15 cellular contexts compared by ENCODE assay signal in genomic region chr1:181317261-181317924, GRCh38.
DNase-seq lines count a peak whose midpoint lies in the region; ATAC-seq and TF ChIP-seq lines count a peak whose summit lies in the region.
"Had no signal": no experiment of that assay in that cellular context is flagged by ENCODE, and none has a peak within 500 bp of the region (broad histone marks: within the 10 kb centered on the region; RNA-seq: fewer than 3 reads in every experiment).

No MANE protein-coding gene starts in this region.

- CTCF ChIA-PET in MCF 10A (lab: Yijun Ruan, JAX): interaction anchor here (0.7 kb wide), 1 partner anchor 106 kb away, joined by 4 read pairs; no protein-coding TSS in a partner anchor

- no peak for ATAC-seq in Right ventricle myocardium inferior
- no peak for ATAC-seq in stimulated activated naive CD8-positive, alpha-beta T cell treated with anti-CD3 and anti-CD28 coated beads, Interleukin-15, Interleukin-2, amounts not matched to agents 100 U/mL and 50 U/mL, for 24 hours
- ATAC-seq in GM18909 (IDR thresholded peaks at IDR 0.05; ENCODE audit: poor library complexity, unreplicated experiment): no peak
- ATAC-seq in GM21825 (IDR thresholded peaks at IDR 0.05; ENCODE audit: unreplicated experiment): no peak

- no peaks in the 10 kb centered on the region for H3K9me3 ChIP-seq in left ventricle myocardium inferior (replicated peaks)
- no peaks in the 10 kb centered on the region for H3K9me3 ChIP-seq in esophagus muscularis mucosa
- H3K9me3 ChIP-seq: MG63, tibial nerve had no signal

- no peak for TF ChIP-seq EP300 in esophagus muscularis mucosa (IDR thresholded peaks at IDR 0.05)

- H3K36me3 ChIP-seq in left ventricle myocardium inferior (no peaks in the 10 kb centered on the region), esophagus muscularis mucosa (no peaks in the 10 kb centered on the region)
- H3K36me3 ChIP-seq: MG63, tibial nerve had no signal

- TF ChIP-seq CTCF in left ventricle myocardium inferior (IDR thresholded peaks at IDR 0.05; ENCODE audit: borderline replicate concordance) (no peak), esophagus muscularis mucosa (IDR thresholded peaks at IDR 0.05) (no peak), MCF 10A (IDR thresholded peaks at IDR 0.05; ENCODE audit: unreplicated experiment) (no peak)

- DNase-seq in left ventricle myocardium inferior (no peak), Right ventricle myocardium inferior (ENCODE audit: missing footprints) (no peak), NCI-H69 (lab: John Stamatoyannopoulos, UW) (peak; percentile 80), esophagus muscularis mucosa (ENCODE audit: extremely low spot score) (peak; percentile 80), MCF 10A (ENCODE audit: unreplicated experiment) (no peak)
- DNase-seq in stimulated activated naive CD8-positive, alpha-beta T cell treated with anti-CD3 and anti-CD28 coated beads, Interleukin-15, Interleukin-2, amounts not matched to agents 100 U/mL and 50 U/mL, for 24 hours: peak; percentile 9
- DNase-seq: activated CD4-positive, CD25-positive, alpha-beta regulatory T cell treated with anti-CD3 and anti-CD28 coated beads, Interleukin-2, amount 50 U/mL, for 72 hours; activated naive CD4-positive, alpha-beta T cell treated with anti-CD3 and anti-CD28 coated beads, Interleukin-2, amount 10 ng/mL, durations not matched to agents 7 days and 5 days; COR-L47; cortex of kidney; MG63; NCI-H524 treated with DMSO at 0.1 percent for 48 hours had no signal

- 5% methylated on average over 23 of the region's 32 CpGs for WGBS in esophagus muscularis mucosa

- peak overlapping the region; percentile 32 for H3K4me3 ChIP-seq in left ventricle myocardium inferior
- H3K4me3 ChIP-seq in esophagus muscularis mucosa: no peak overlapping the region
- H3K4me3 ChIP-seq: MG63, tibial nerve had no signal

- POLR2A ChIA-PET in MCF 10A (lab: Yijun Ruan, JAX): no interaction called here

- BruUV-seq in MCF 10A (replicated peaks; lab: Mats Ljungman, UMichigan): no TSS peak

- H3K4me1 Mint-ChIP-seq in MCF 10A (ENCODE audit: insufficient read depth, unreplicated experiment): peaks cover 5% of the 10 kb centered on the region

- H3K27me3 Mint-ChIP-seq in MCF 10A (ENCODE audit: insufficient read depth, unreplicated experiment): peaks cover 62% of the 10 kb centered on the region

- no peak overlapping the region for H3K4me3 Mint-ChIP-seq in MCF 10A (ENCODE audit: unreplicated experiment)
- H3K4me3 Mint-ChIP-seq: activated naive CD4-positive, alpha-beta T cell treated with anti-CD3 and anti-CD28 coated beads, Interleukin-2, amount 10 ng/mL, durations not matched to agents 7 days and 5 days had no signal

- H3K27me3 ChIP-seq in left ventricle myocardium inferior (ENCODE audit: low read depth) (peaks cover 98% of the 10 kb centered on the region), esophagus muscularis mucosa (peaks cover 0 to 95% (median 18%) of the 10 kb centered on the region in 4 donors)

- peaks cover 7% of the 10 kb centered on the region for H3K36me3 Mint-ChIP-seq in MCF 10A (ENCODE audit: insufficient read depth, unreplicated experiment)

- H3K27ac ChIP-seq in left ventricle myocardium inferior (replicated peaks) (no peak overlapping the region), esophagus muscularis mucosa (replicated peaks in 1 of 4) (no peak overlapping the region)
- H3K27ac ChIP-seq: tibial nerve had no signal

- no peak for TF ChIP-seq POLR2A in esophagus muscularis mucosa (IDR thresholded peaks at IDR 0.05; ENCODE audit: low read depth)

- intact Hi-C loops in left ventricle myocardium inferior (cut with micrococcal nuclease): no loop called here
- intact Hi-C loops in Right ventricle myocardium inferior (cut with DNase I): no loop called here
- intact Hi-C loops in esophagus muscularis mucosa (cut with DNase I): no loop called here
- intact Hi-C loops in MCF 10A (cut with micrococcal nuclease): no loop called here

- peaks cover 19% of the 10 kb centered on the region for H3K4me1 ChIP-seq in left ventricle myocardium inferior
- H3K4me1 ChIP-seq in esophagus muscularis mucosa: peaks cover 0 to 20% (median 16%) of the 10 kb centered on the region in 4 donors

- no peak overlapping the region for H3K27ac Mint-ChIP-seq in MCF 10A (ENCODE audit: low read depth, unreplicated experiment)
- H3K27ac Mint-ChIP-seq: activated naive CD4-positive, alpha-beta T cell treated with anti-CD3 and anti-CD28 coated beads, Interleukin-2, amount 10 ng/mL, durations not matched to agents 7 days and 5 days had no signal

- no peaks in the 10 kb centered on the region for H3K9me3 Mint-ChIP-seq in MCF 10A (ENCODE audit: unreplicated experiment)
- H3K9me3 Mint-ChIP-seq: activated naive CD4-positive, alpha-beta T cell treated with anti-CD3 and anti-CD28 coated beads, Interleukin-2, amount 10 ng/mL, durations not matched to agents 7 days and 5 days had no signal

Comparison
In these comparisons a context has a peak if more than half of its experiments do, and no peak if none do; other contexts are left out.
1. DNase-seq: peak in NCI-H69 (single experiment), esophagus muscularis mucosa (single experiment) and stimulated activated naive CD8-positive, alpha-beta T cell treated with anti-CD3 and anti-CD28 coated beads, Interleukin-15, Interleukin-2, amounts not matched to agents 100 U/mL and 50 U/mL, for 24 hours (single experiment); none in left ventricle myocardium inferior (single experiment), Right ventricle myocardium inferior (single experiment) and MCF 10A (single experiment).